In genomic region chr22:29268511-29269229, GRCh38 we compare ENCODE assay signal across 8 cellular contexts. TPM values are rescaled to one million over a fixed set of nuclear protein-coding genes. Genes with fewer than 3 reads are reported as not detected.
DNase-seq lines count a peak whose midpoint lies in the region; ATAC-seq lines count a peak whose summit lies in the region.

No MANE protein-coding gene starts in this region.

- H2BK120ac ChIP-seq in mesendoderm (ENCODE audit: low read depth, low read length): peak overlapping the region; percentile 69

- peak; percentile 73 for DNase-seq in EH (ENCODE audit: low read depth)
- peak; percentile 77 for DNase-seq in MG63
- DNase-seq in activated CD4-positive, alpha-beta memory T cell treated with anti-CD3 and anti-CD28 coated beads for 36 hours: peak; percentile 54
- DNase-seq in mesendoderm: peak; percentile 80
- DNase-seq in stimulated activated effector memory CD8-positive, alpha-beta T cell treated with anti-CD3 and anti-CD28 coated beads, Interleukin-12 subunit alpha, Interleukin-12 subunit beta, amount 100 ng/mL, for 72 hours (ENCODE audit: low spot score in 2 of 2): peak in 1 of 2 donors; percentile 76
- no peak for DNase-seq in NCI-H2196 (lab: John Stamatoyannopoulos, UW; ENCODE audit: unreplicated experiment)

- ATAC-seq in GM21786 (IDR thresholded peaks at IDR 0.05; ENCODE audit: unreplicated experiment): peak; percentile 12
- peak; percentile 46 for ATAC-seq in stimulated activated effector memory CD8-positive, alpha-beta T cell treated with anti-CD3 and anti-CD28 coated beads, Interleukin-12 subunit alpha, Interleukin-12 subunit beta, amount 100 ng/mL, for 72 hours

- H2AK5ac ChIP-seq in mesendoderm (ENCODE audit: low read length): no peak overlapping the region

- H3K79me2 ChIP-seq in mesendoderm (ENCODE audit: control insufficient read depth, insufficient read depth, low read length): peaks cover 73% of the 10 kb centered on the region

- peaks cover 58% of the 10 kb centered on the region for H3K36me3 Mint-ChIP-seq in activated CD4-positive, alpha-beta memory T cell treated with anti-CD3 and anti-CD28 coated beads for 36 hours
- H3K36me3 Mint-ChIP-seq in stimulated activated effector memory CD8-positive, alpha-beta T cell treated with anti-CD3 and anti-CD28 coated beads, Interleukin-12 subunit alpha, Interleukin-12 subunit beta, amount 100 ng/mL, for 72 hours: peaks cover 82% of the 10 kb centered on the region

- H3K27me3 Mint-ChIP-seq in activated CD4-positive, alpha-beta memory T cell treated with anti-CD3 and anti-CD28 coated beads for 36 hours: no peaks in the 10 kb centered on the region

- no peaks in the 10 kb centered on the region for H3K27me3 ChIP-seq in MG63
- H3K27me3 ChIP-seq in endocrine pancreas (ENCODE audit: control insufficient read depth, insufficient read depth, low read length): no peaks in the 10 kb centered on the region
- H3K27me3 ChIP-seq in mesendoderm (ENCODE audit: insufficient read depth, low read length, poor library complexity): no peaks in the 10 kb centered on the region

- peak overlapping the region; percentile 73 for H3K23ac ChIP-seq in mesendoderm (ENCODE audit: low read length)

- H3K9me3 ChIP-seq in MG63: no peaks in the 10 kb centered on the region
- H3K9me3 ChIP-seq in endocrine pancreas (ENCODE audit: control insufficient read depth, low read length): no peaks in the 10 kb centered on the region

- CTCF ChIA-PET in activated CD4-positive, alpha-beta memory T cell treated with anti-CD3 and anti-CD28 coated beads for 36 hours (lab: Charles Lee): no interaction called here

- H3K9me3 Mint-ChIP-seq in activated CD4-positive, alpha-beta memory T cell treated with anti-CD3 and anti-CD28 coated beads for 36 hours: no peaks in the 10 kb centered on the region
- no peaks in the 10 kb centered on the region for H3K9me3 Mint-ChIP-seq in stimulated activated effector memory CD8-positive, alpha-beta T cell treated with anti-CD3 and anti-CD28 coated beads, Interleukin-12 subunit alpha, Interleukin-12 subunit beta, amount 100 ng/mL, for 72 hours

- WGBS in mesendoderm (ENCODE audit: extremely low coverage, insufficient coverage, low lambda C conversion rate): no CpG with 5 or more reads among the region's 51 CpGs

- peaks cover 54% of the 10 kb centered on the region for H3K4me1 Mint-ChIP-seq in activated CD4-positive, alpha-beta memory T cell treated with anti-CD3 and anti-CD28 coated beads for 36 hours (ENCODE audit: low read depth)
- H3K4me1 Mint-ChIP-seq in stimulated activated effector memory CD8-positive, alpha-beta T cell treated with anti-CD3 and anti-CD28 coated beads, Interleukin-12 subunit alpha, Interleukin-12 subunit beta, amount 100 ng/mL, for 72 hours: peaks cover 56% of the 10 kb centered on the region

- intact Hi-C loops in activated CD4-positive, alpha-beta memory T cell treated with anti-CD3 and anti-CD28 coated beads for 36 hours (cut with micrococcal nuclease): loop anchor here (1.0 to 5.0 kb wide), 3 partner anchors 39 to 526 kb away; partner anchors contain the start of genes AP1B1, GAS2L1 and HSCB

- H3K4me3 ChIP-seq in MG63 (peak overlapping the region; percentile 88), endocrine pancreas (ENCODE audit: control insufficient read depth, insufficient read depth, low read length) (peak overlapping the region; percentile 94), mesendoderm (ENCODE audit: low read length) (peak overlapping the region; percentile 63)

- H4K5ac ChIP-seq in mesendoderm (ENCODE audit: low read length): no peak overlapping the region

- H3K27ac ChIP-seq in mesendoderm (ENCODE audit: low read depth, low read length): peak overlapping the region; percentile 91

- H3K56ac ChIP-seq in mesendoderm (ENCODE audit: low read length): peak overlapping the region; percentile 95

- H3K27ac Mint-ChIP-seq in activated CD4-positive, alpha-beta memory T cell treated with anti-CD3 and anti-CD28 coated beads for 36 hours: peak overlapping the region; percentile 99
- peak overlapping the region; percentile 100 for H3K27ac Mint-ChIP-seq in stimulated activated effector memory CD8-positive, alpha-beta T cell treated with anti-CD3 and anti-CD28 coated beads, Interleukin-12 subunit alpha, Interleukin-12 subunit beta, amount 100 ng/mL, for 72 hours

- peak overlapping the region; percentile 99 for H3K4ac ChIP-seq in mesendoderm (ENCODE audit: low read depth, low read length)

- peak overlapping the region; percentile 81 for H2BK5ac ChIP-seq in mesendoderm (ENCODE audit: low read length)

- H3K9ac ChIP-seq in endocrine pancreas (ENCODE audit: control insufficient read depth, insufficient read depth, low read length) (peak overlapping the region; percentile 100), mesendoderm (ENCODE audit: low read length) (peak overlapping the region; percentile 98)

- H2BK15ac ChIP-seq in mesendoderm (replicated peaks; ENCODE audit: low read depth): no peak overlapping the region

- H3K4me3 Mint-ChIP-seq in activated CD4-positive, alpha-beta memory T cell treated with anti-CD3 and anti-CD28 coated beads for 36 hours: peak overlapping the region; percentile 90
- H3K4me3 Mint-ChIP-seq in stimulated activated effector memory CD8-positive, alpha-beta T cell treated with anti-CD3 and anti-CD28 coated beads, Interleukin-12 subunit alpha, Interleukin-12 subunit beta, amount 100 ng/mL, for 72 hours: peak overlapping the region; percentile 89

- peak overlapping the region; percentile 81 for H4K8ac ChIP-seq in mesendoderm (ENCODE audit: low read depth, low read length)

- H3K4me1 ChIP-seq in endocrine pancreas (ENCODE audit: control insufficient read depth, insufficient read depth, low read length) (peaks cover 30% of the 10 kb centered on the region), mesendoderm (ENCODE audit: control insufficient read depth, low read depth, low read length) (peaks cover 11% of the 10 kb centered on the region)

- H3K36me3 ChIP-seq in MG63: peaks cover 77% of the 10 kb centered on the region
- no peaks in the 10 kb centered on the region for H3K36me3 ChIP-seq in endocrine pancreas (ENCODE audit: control insufficient read depth, insufficient read depth, low read length)
- peaks cover 16% of the 10 kb centered on the region for H3K36me3 ChIP-seq in mesendoderm (ENCODE audit: control insufficient read depth, insufficient read depth, low read length)

- H3K18ac ChIP-seq in mesendoderm (ENCODE audit: low read length): peak overlapping the region; percentile 95

- H3K79me1 ChIP-seq in mesendoderm (ENCODE audit: low read length): peaks cover 13% of the 10 kb centered on the region

- POLR2A ChIA-PET in activated CD4-positive, alpha-beta memory T cell treated with anti-CD3 and anti-CD28 coated beads for 36 hours (lab: Charles Lee): interaction anchor here (0.7 to 1.5 kb wide), 3 partner anchors 35 to 468 kb away, joined by 3 to 4 read pairs (median 4); partner anchors contain the start of gene XBP1

- H3K4me2 ChIP-seq in mesendoderm (ENCODE audit: low read length): peak overlapping the region; percentile 98

RNA-seq across cellular contexts. Expression of gene EWSR1, which starts 0.6 kb away (rescaled TPM):
- 149 and 159 TPM in 2 replicates for total RNA-seq in MG63 (2014; rRNA removed; shearing (Covaris generic); ENCODE audit: low replicate concordance)
- total RNA-seq in activated CD4-positive, alpha-beta memory T cell treated with anti-CD3 and anti-CD28 coated beads for 36 hours: 100 to 1,000 TPM; 286 to 302 TPM
- 366 TPM for polyA plus RNA-seq in mesendoderm (2013, experiment 1 of 2)
- polyA plus RNA-seq in mesendoderm (2013, experiment 2 of 2): 366 TPM

RNA-seq across cellular contexts. Expression of gene RHBDD3, which starts 0.9 kb away (rescaled TPM):
- total RNA-seq in MG63 (2014; rRNA removed; shearing (Covaris generic); ENCODE audit: low replicate concordance): 18.3 and 46.7 TPM in 2 replicates
- 10 to 100 TPM; 20.2 to 21.1 TPM for total RNA-seq in activated CD4-positive, alpha-beta memory T cell treated with anti-CD3 and anti-CD28 coated beads for 36 hours
- polyA plus RNA-seq in mesendoderm (2013, experiment 1 of 2): 39.0 TPM
- polyA plus RNA-seq in mesendoderm (2013, experiment 2 of 2): 37.0 TPM

RNA-seq across cellular contexts. Expression of gene GAS2L1, which starts 37.8 kb away (rescaled TPM):
- 15.5 and 15.9 TPM in 2 replicates for total RNA-seq in MG63 (2014; rRNA removed; shearing (Covaris generic); ENCODE audit: low replicate concordance)
- total RNA-seq in activated CD4-positive, alpha-beta memory T cell treated with anti-CD3 and anti-CD28 coated beads for 36 hours: 1 to 10 TPM; 1.3 to 1.4 TPM
- polyA plus RNA-seq in mesendoderm (2013, experiment 1 of 2): 12.6 TPM
- 12.0 TPM for polyA plus RNA-seq in mesendoderm (2013, experiment 2 of 2)

RNA-seq across cellular contexts. Expression of gene RASL10A, which starts 46.8 kb away (rescaled TPM):
- not detected in 2 replicates for total RNA-seq in MG63 (2014; rRNA removed; shearing (Covaris generic); ENCODE audit: low replicate concordance)
- under 1 TPM in 1 of 2 experiments, not detected in 1; 0.62 TPM for total RNA-seq in activated CD4-positive, alpha-beta memory T cell treated with anti-CD3 and anti-CD28 coated beads for 36 hours
- polyA plus RNA-seq in mesendoderm (2013, experiment 1 of 2): 1.3 TPM
- 1.5 TPM for polyA plus RNA-seq in mesendoderm (2013, experiment 2 of 2)
